Comparison of ENCODE assay signal across 24 cellular contexts in genomic region chr15:71706461-71707229, GRCh38.
DNase-seq lines count a peak whose midpoint lies in the region; ATAC-seq and TF ChIP-seq lines count a peak whose summit lies in the region.
"Had no signal": no experiment of that assay in that cellular context is flagged by ENCODE, and none has a peak within 500 bp of the region (broad histone marks: within the 10 kb centered on the region; RNA-seq: fewer than 3 reads in every experiment).

No MANE protein-coding gene starts in this region.

- H3K27ac ChIP-seq in ACC112 (ENCODE audit: low read depth, low read length) = no peak overlapping the region
- H3K27ac ChIP-seq in heart right ventricle = peak overlapping the region in 9 of 10 donors; percentile 22 to 86 (median 52)
- peak overlapping the region in 3 of 4 donors; percentile 11 to 51 (median 26) for H3K27ac ChIP-seq in gastrocnemius medialis
- no peak overlapping the region for H3K27ac ChIP-seq in foreskin keratinocyte
- H3K27ac ChIP-seq: A549, C4-2B, parathyroid adenoma had no signal

- TF ChIP-seq POLR2A in gastrocnemius medialis (IDR thresholded peaks at IDR 0.05) = no peak

- H3K27me3 Mint-ChIP-seq in activated CD4-positive, alpha-beta memory T cell treated with anti-CD3 and anti-CD28 coated beads for 36 hours = peaks cover 14% of the 10 kb centered on the region

- intact Hi-C loops in heart right ventricle (cut with DNase I) (no loop called here), gastrocnemius medialis (cut with DNase I; ENCODE audit: low total_unique reads) (no loop called here)
- intact Hi-C loops in activated CD4-positive, alpha-beta memory T cell treated with anti-CD3 and anti-CD28 coated beads for 36 hours (cut with micrococcal nuclease) = no loop called here

- H3K4me1 ChIP-seq in ACC112 (ENCODE audit: control insufficient read depth, insufficient read depth, low read length, unreplicated experiment) (peaks cover 20% of the 10 kb centered on the region), heart right ventricle (peaks cover 10 to 63% (median 43%) of the 10 kb centered on the region in 9 donors), gastrocnemius medialis (peaks cover 0 to 6% of the 10 kb centered on the region in 2 donors), foreskin keratinocyte (no peaks in the 10 kb centered on the region)
- H3K4me1 ChIP-seq: parathyroid adenoma had no signal

- TF ChIP-seq CTCF in heart right ventricle (IDR thresholded peaks at IDR 0.05) = no peak
- TF ChIP-seq CTCF in gastrocnemius medialis (IDR thresholded peaks at IDR 0.05 in 4 of 5, conservative IDR thresholded peaks at IDR 0.05 in 1 of 5) = no peak
- no peak for TF ChIP-seq CTCF in foreskin keratinocyte (conservative IDR thresholded peaks at IDR 0.05)

- ATAC-seq in SK-N-SH treated with all-trans-retinoic acid at 6 μM for 48 hours (no peak), heart right ventricle (peak in 5 of 8 donors; percentile 2 to 29 (median 4)), gastrocnemius medialis (no peak), HG02588 (IDR thresholded peaks at IDR 0.05; ENCODE audit: unreplicated experiment) (no peak), HG03432 (IDR thresholded peaks at IDR 0.05; ENCODE audit: unreplicated experiment) (no peak), foreskin keratinocyte (no peak)
- ATAC-seq: A549; activated CD8-positive, alpha-beta T cell treated with anti-CD3 and anti-CD28 coated beads for 36 hours; naive thymus-derived CD4-positive, alpha-beta T cell had no signal

- H3K9me3 ChIP-seq in heart right ventricle (no peaks in the 10 kb centered on the region), gastrocnemius medialis (no peaks in the 10 kb centered on the region)
- H3K9me3 ChIP-seq: A549 had no signal

- no peaks in the 10 kb centered on the region for H3K36me3 ChIP-seq in ACC112 (ENCODE audit: insufficient read depth, low read length)
- no peaks in the 10 kb centered on the region for H3K36me3 ChIP-seq in heart right ventricle
- no peaks in the 10 kb centered on the region for H3K36me3 ChIP-seq in gastrocnemius medialis

- no peaks in the 10 kb centered on the region for H3K27me3 ChIP-seq in ACC112 (ENCODE audit: insufficient read depth, low read length)
- H3K27me3 ChIP-seq in heart right ventricle = no peaks in the 10 kb centered on the region
- H3K27me3 ChIP-seq in gastrocnemius medialis = no peaks in the 10 kb centered on the region
- H3K27me3 ChIP-seq in foreskin keratinocyte = no peaks in the 10 kb centered on the region

- H3K9me3 Mint-ChIP-seq in activated CD4-positive, alpha-beta memory T cell treated with anti-CD3 and anti-CD28 coated beads for 36 hours = no peaks in the 10 kb centered on the region
- H3K9me3 Mint-ChIP-seq: activated naive CD4-positive, alpha-beta T cell treated with anti-CD3 and anti-CD28 coated beads for 36 hours; naive thymus-derived CD4-positive, alpha-beta T cell; stimulated activated naive CD8-positive, alpha-beta T cell treated with anti-CD3 and anti-CD28 coated beads, Interleukin-15, Interleukin-2, amounts not matched to agents 100 ng/mL and 50 ng/mL, for 24 hours had no signal

- in situ Hi-C loops in gastrocnemius medialis (cut with MboI; ENCODE audit: low sequenced_read_pairs in 4 of 4) = no loop called here

- DNase-seq in heart right ventricle (no peak), gastrocnemius medialis (no peak), foreskin keratinocyte (no peak)
- no peak for DNase-seq in activated CD4-positive, alpha-beta memory T cell treated with anti-CD3 and anti-CD28 coated beads for 36 hours
- DNase-seq: activated CD8-positive, alpha-beta T cell treated with anti-CD3 and anti-CD28 coated beads for 36 hours; activated naive CD4-positive, alpha-beta T cell treated with anti-CD3 and anti-CD28 coated beads for 36 hours; activated T-cell treated with anti-CD3 and anti-CD28 coated beads, Interleukin-2, amount 50 U/mL, for 1 hour; cortex of kidney; Karpas-422; naive thymus-derived CD4-positive, alpha-beta T cell; NCI-H1092 treated with DMSO at 0.1 percent for 48 hours; NCI-H69; SHP77; stimulated activated CD4-positive, alpha-beta T cell treated with anti-CD3 and anti-CD28 coated beads, Interleukin-2, amount 100 ng/mL, for 48 hours; T-helper 2 cell had no signal

- H3K27ac Mint-ChIP-seq in activated CD4-positive, alpha-beta memory T cell treated with anti-CD3 and anti-CD28 coated beads for 36 hours = no peak overlapping the region
- H3K27ac Mint-ChIP-seq: activated CD8-positive, alpha-beta T cell treated with anti-CD3 and anti-CD28 coated beads for 36 hours; activated naive CD4-positive, alpha-beta T cell treated with anti-CD3 and anti-CD28 coated beads for 36 hours; naive thymus-derived CD4-positive, alpha-beta T cell; stimulated activated naive CD8-positive, alpha-beta T cell treated with anti-CD3 and anti-CD28 coated beads, Interleukin-15, Interleukin-2, amounts not matched to agents 100 ng/mL and 50 ng/mL, for 24 hours had no signal

- H3K4me1 Mint-ChIP-seq in activated CD4-positive, alpha-beta memory T cell treated with anti-CD3 and anti-CD28 coated beads for 36 hours (ENCODE audit: low read depth) = no peaks in the 10 kb centered on the region
- H3K4me1 Mint-ChIP-seq: naive thymus-derived CD4-positive, alpha-beta T cell had no signal

- H3K4me3 Mint-ChIP-seq in activated CD4-positive, alpha-beta memory T cell treated with anti-CD3 and anti-CD28 coated beads for 36 hours = no peak overlapping the region
- H3K4me3 Mint-ChIP-seq: activated CD8-positive, alpha-beta T cell treated with anti-CD3 and anti-CD28 coated beads for 36 hours; activated naive CD4-positive, alpha-beta T cell treated with anti-CD3 and anti-CD28 coated beads for 36 hours; naive thymus-derived CD4-positive, alpha-beta T cell; stimulated activated naive CD8-positive, alpha-beta T cell treated with anti-CD3 and anti-CD28 coated beads, Interleukin-15, Interleukin-2, amounts not matched to agents 100 ng/mL and 50 ng/mL, for 24 hours had no signal

- 56 to 57% methylated on average over 9 of the region's 9 CpGs for WGBS in heart right ventricle, 2 donors

- CTCF ChIA-PET in activated CD4-positive, alpha-beta memory T cell treated with anti-CD3 and anti-CD28 coated beads for 36 hours (lab: Charles Lee) = interaction anchor here (1.0 kb wide), 1 partner anchor 95 kb away, joined by 3 read pairs; no protein-coding TSS in a partner anchor

- POLR2A ChIA-PET in activated CD4-positive, alpha-beta memory T cell treated with anti-CD3 and anti-CD28 coated beads for 36 hours (lab: Charles Lee) = no interaction called here

- no peaks in the 10 kb centered on the region for H3K79me2 ChIP-seq in ACC112 (ENCODE audit: control insufficient read depth, insufficient read depth, low read length, unreplicated experiment)
- H3K79me2 ChIP-seq: parathyroid adenoma had no signal

- no peaks in the 10 kb centered on the region for H3K36me3 Mint-ChIP-seq in activated CD4-positive, alpha-beta memory T cell treated with anti-CD3 and anti-CD28 coated beads for 36 hours
- H3K36me3 Mint-ChIP-seq: naive thymus-derived CD4-positive, alpha-beta T cell had no signal

- H2AFZ ChIP-seq in ACC112 (ENCODE audit: low read length, unreplicated experiment) = no peak overlapping the region
- H2AFZ ChIP-seq: parathyroid adenoma had no signal

- H3K4me3 ChIP-seq in ACC112 (ENCODE audit: low read depth, low read length) (peak overlapping the region; percentile 26; the same call in 1 of the 2 replicates), heart right ventricle (no peak overlapping the region), gastrocnemius medialis (no peak overlapping the region)
- H3K4me3 ChIP-seq: A549, lung had no signal

TF ChIP-seq in SK-N-SH treated with all-trans-retinoic acid at 6 μM for 48 hours, 23 proteins besides CTCF, POLR2A, EP300 and RAD21 (continues in another document):
- no peak for TF ChIP-seq PPARA (CRISPR knock-in tag; IDR thresholded peaks at IDR 0.05; ENCODE audit: borderline replicate concordance)
- TF ChIP-seq ISL1 (CRISPR knock-in tag; IDR thresholded peaks at IDR 0.05) = no peak
- TF ChIP-seq OSR1 (CRISPR knock-in tag; IDR thresholded peaks at IDR 0.05) = no peak
- no peak for TF ChIP-seq ZNF8 (CRISPR knock-in tag; IDR thresholded peaks at IDR 0.05)
- no peak for TF ChIP-seq TCF4 (CRISPR knock-in tag; IDR thresholded peaks at IDR 0.05; ENCODE audit: borderline replicate concordance)
- TF ChIP-seq ZFP30 (CRISPR knock-in tag; IDR thresholded peaks at IDR 0.05) = no peak
- TF ChIP-seq ZFP3 (CRISPR knock-in tag; IDR thresholded peaks at IDR 0.05) = peak; percentile 85; the same call in 1 of the 2 replicates
- TF ChIP-seq CSRNP3 (CRISPR knock-in tag; IDR thresholded peaks at IDR 0.05) = no peak
- TF ChIP-seq CSDC2 (CRISPR knock-in tag; IDR thresholded peaks at IDR 0.05) = no peak; the same call in 1 of the 2 replicates
- no peak for TF ChIP-seq ZNF70 (CRISPR knock-in tag; IDR thresholded peaks at IDR 0.05)
- TF ChIP-seq ZC3H10 (CRISPR knock-in tag; IDR thresholded peaks at IDR 0.05) = no peak
- no peak for TF ChIP-seq BACH2 (CRISPR knock-in tag; IDR thresholded peaks at IDR 0.05; ENCODE audit: borderline replicate concordance)
- TF ChIP-seq PATZ1 (CRISPR knock-in tag; IDR thresholded peaks at IDR 0.05; ENCODE audit: borderline replicate concordance) = no peak

Comparison
In these comparisons a context has a peak if more than half of its experiments do, and no peak if none do; other contexts are left out.
1. H3K27ac ChIP-seq: peak in heart right ventricle (9 of 10) and gastrocnemius medialis (3 of 4); none in ACC112 (single experiment) and foreskin keratinocyte (single experiment).
2. ATAC-seq: peak in heart right ventricle (5 of 8); none in SK-N-SH treated with all-trans-retinoic acid at 6 μM for 48 hours (single experiment), gastrocnemius medialis (0 of 2), HG02588 (single experiment), HG03432 (single experiment) and foreskin keratinocyte (single experiment).